20 cellular contexts compared by ENCODE assay signal in genomic region chr10:21499580-21499909, GRCh38. TPM values are rescaled to one million over a fixed set of nuclear protein-coding genes. Genes with fewer than 3 reads are reported as not detected.
A peak's percentile ranks its signal among the peaks of the same experiment; 100 is the strongest.
DNase-seq lines count a peak whose midpoint lies in the region; ATAC-seq, FAIRE-seq and TF ChIP-seq lines count a peak whose summit lies in the region.
"Had no signal": no experiment of that assay in that cellular context is flagged by ENCODE, and none has a peak within 500 bp of the region (broad histone marks: within the 10 kb centered on the region; RNA-seq: fewer than 3 reads in every experiment).

No MANE protein-coding gene starts in this region.

- H3K9me2 ChIP-seq in GM23338 (ENCODE audit: insufficient read depth), result no peaks in the 10 kb centered on the region

- peak overlapping the region; percentile 78 for H3K4me2 ChIP-seq in GM23338
- H3K4me2 ChIP-seq in astrocyte (ENCODE audit: low read length), result peak overlapping the region; percentile 73
- H3K4me2 ChIP-seq: BLaER1 had no signal

- H3K36me3 Mint-ChIP-seq in GM23338 (ENCODE audit: low read depth) (no peaks in the 10 kb centered on the region; the same call in 2 of the 3 replicates), astrocyte (ENCODE audit: low read depth, unreplicated experiment) (no peaks in the 10 kb centered on the region), progenitor cell of endocrine pancreas (ENCODE audit: insufficient read depth) (no peaks in the 10 kb centered on the region)
- peaks cover 12% of the 10 kb centered on the region for H3K36me3 Mint-ChIP-seq in activated T-helper 17 cell treated with anti-CD3 and anti-CD28 coated beads, Interleukin-2, amount 50 U/mL, for 72 hours (ENCODE audit: low read depth)

- peaks cover 14% of the 10 kb centered on the region; the same call in 1 of the 2 replicates for H3F3A ChIP-seq in GM23338 (replicated peaks; ENCODE audit: low read depth)

- peaks cover 78% of the 10 kb centered on the region for H3K27me3 ChIP-seq in GM23338 (ENCODE audit: insufficient read depth)
- H3K27me3 ChIP-seq in astrocyte (ENCODE audit: insufficient read depth, low read length), result peaks cover 3% of the 10 kb centered on the region

- no peak overlapping the region for H3K27ac Mint-ChIP-seq in GM23338
- H3K27ac Mint-ChIP-seq in astrocyte (ENCODE audit: unreplicated experiment), result peak overlapping the region; percentile 50
- H3K27ac Mint-ChIP-seq in progenitor cell of endocrine pancreas, result peak overlapping the region; percentile 57
- H3K27ac Mint-ChIP-seq in activated T-helper 17 cell treated with anti-CD3 and anti-CD28 coated beads, Interleukin-2, amount 50 U/mL, for 72 hours, result no peak overlapping the region
- H3K27ac Mint-ChIP-seq: natural killer cell treated with Interleukin-12 subunit alpha and Interleukin-12 subunit beta and Interleukin-15 and Interleukin-18, amount 100 ng/mL, for 72 hours had no signal

- DNase-seq in GM23338 (ENCODE audit: low spot score) (peak; percentile 60), astrocyte (ENCODE audit: low read depth) (no peak), iPS-NIHi7 (ENCODE audit: extremely low spot score) (peak; percentile 39), progenitor cell of endocrine pancreas (ENCODE audit: low spot score, unreplicated experiment) (no peak), pons (ENCODE audit: low spot score) (no peak)
- DNase-seq: activated naive CD4-positive, alpha-beta T cell treated with Interleukin-2 at 50 U/mL for 16 hours; DMS153; effector memory CD4-positive, alpha-beta T cell; GM23248; NCI-H2081 treated with DMSO at 0.1 percent for 48 hours; NCI-H526 treated with DMSO at 0.1 percent for 48 hours; stimulated activated naive CD4-positive, alpha-beta T cell treated with Interleukin-2 at 50 U/mL for 16 hours; WERI-Rb-1 had no signal

- no peak for FAIRE-seq in astrocyte (lab: Jason Lieb, UNC)
- FAIRE-seq: HTR-8/SVneo, keratinocyte had no signal

- H3K27me3 Mint-ChIP-seq in GM23338 (ENCODE audit: insufficient read depth, low read depth, poor library complexity), result peaks cover 45% of the 10 kb centered on the region
- H3K27me3 Mint-ChIP-seq in astrocyte (ENCODE audit: low read depth, unreplicated experiment), result peaks cover 5% of the 10 kb centered on the region
- peaks cover 13% of the 10 kb centered on the region for H3K27me3 Mint-ChIP-seq in progenitor cell of endocrine pancreas
- H3K27me3 Mint-ChIP-seq in activated T-helper 17 cell treated with anti-CD3 and anti-CD28 coated beads, Interleukin-2, amount 50 U/mL, for 72 hours, result peaks cover 31% of the 10 kb centered on the region

- H2AFZ ChIP-seq in GM23338, result peak overlapping the region; percentile 83
- peak overlapping the region; percentile 67 for H2AFZ ChIP-seq in astrocyte (ENCODE audit: low read depth, low read length)
- H2AFZ ChIP-seq: GM23248 had no signal

- no peak overlapping the region for H3K27ac ChIP-seq in GM23338 (ENCODE audit: low read depth)
- no peak overlapping the region for H3K27ac ChIP-seq in astrocyte (ENCODE audit: low read depth, low read length)
- H3K27ac ChIP-seq: BLaER1, GM23248, WERI-Rb-1 had no signal

- H3K36me3 ChIP-seq in GM23338 (ENCODE audit: insufficient read depth) (no peaks in the 10 kb centered on the region), astrocyte (ENCODE audit: insufficient read depth, low read length) (no peaks in the 10 kb centered on the region)
- H3K36me3 ChIP-seq: BLaER1, WERI-Rb-1 had no signal

- H3K79me2 ChIP-seq in GM23338 (replicated peaks; ENCODE audit: insufficient read depth) (peaks cover 4% of the 10 kb centered on the region; the same call in 1 of the 2 replicates), astrocyte (ENCODE audit: insufficient read depth, low read length) (no peaks in the 10 kb centered on the region)

- no peaks in the 10 kb centered on the region for H3K9me3 ChIP-seq in astrocyte (ENCODE audit: insufficient read depth, low read depth, low read length)

- peak overlapping the region; percentile 63 for H3K4me3 Mint-ChIP-seq in GM23338
- H3K4me3 Mint-ChIP-seq in astrocyte (ENCODE audit: unreplicated experiment), result peak overlapping the region; percentile 73
- peak overlapping the region; percentile 64 for H3K4me3 Mint-ChIP-seq in progenitor cell of endocrine pancreas (ENCODE audit: low read depth)
- no peak overlapping the region for H3K4me3 Mint-ChIP-seq in activated T-helper 17 cell treated with anti-CD3 and anti-CD28 coated beads, Interleukin-2, amount 50 U/mL, for 72 hours
- H3K4me3 Mint-ChIP-seq: natural killer cell treated with Interleukin-12 subunit alpha and Interleukin-12 subunit beta and Interleukin-15 and Interleukin-18, amount 100 ng/mL, for 72 hours had no signal

- H3K4me3 ChIP-seq in GM23338, result peak overlapping the region; percentile 76
- no peak overlapping the region for H3K4me3 ChIP-seq in astrocyte (ENCODE audit: insufficient read depth, low read depth, low read length)
- H3K4me3 ChIP-seq: BLaER1, GM23248 had no signal

- ATAC-seq in GM23338 (no peak), GM18517 (IDR thresholded peaks at IDR 0.05; ENCODE audit: unreplicated experiment) (no peak), GM21390 (IDR thresholded peaks at IDR 0.05; ENCODE audit: unreplicated experiment) (no peak)
- ATAC-seq in activated T-helper 17 cell treated with anti-CD3 and anti-CD28 coated beads, Interleukin-2, amount 50 U/mL, for 72 hours (replicated peaks), result no peak
- ATAC-seq: natural killer cell treated with Interleukin-12 subunit alpha and Interleukin-12 subunit beta and Interleukin-15 and Interleukin-18, amount 100 ng/mL, for 72 hours had no signal

- H3K4me1 Mint-ChIP-seq in GM23338 (peaks cover 65% of the 10 kb centered on the region), astrocyte (ENCODE audit: low read depth, unreplicated experiment) (peaks cover 31% of the 10 kb centered on the region), progenitor cell of endocrine pancreas (ENCODE audit: low read depth) (peaks cover 34% of the 10 kb centered on the region)
- H3K4me1 Mint-ChIP-seq in activated T-helper 17 cell treated with anti-CD3 and anti-CD28 coated beads, Interleukin-2, amount 50 U/mL, for 72 hours, result peaks cover 9% of the 10 kb centered on the region

- TF ChIP-seq CTCF in GM23338 (conservative IDR thresholded peaks at IDR 0.05; ENCODE audit: low read depth in 2 of 2) (no peak), astrocyte (IDR thresholded peaks at IDR 0.05; ENCODE audit: insufficient read depth, low read depth, low read length) (no peak), progenitor cell of endocrine pancreas (IDR thresholded peaks at IDR 0.05; ENCODE audit: unreplicated experiment) (no peak)

- H3K4me1 ChIP-seq in GM23338 (ENCODE audit: insufficient read depth) (peaks cover 61% of the 10 kb centered on the region), astrocyte (ENCODE audit: insufficient read depth, low read length) (peaks cover 3% of the 10 kb centered on the region)

- H3K9me3 Mint-ChIP-seq in GM23338 (no peaks in the 10 kb centered on the region), astrocyte (ENCODE audit: unreplicated experiment) (no peaks in the 10 kb centered on the region), progenitor cell of endocrine pancreas (ENCODE audit: low read depth) (no peaks in the 10 kb centered on the region)
- no peaks in the 10 kb centered on the region for H3K9me3 Mint-ChIP-seq in activated T-helper 17 cell treated with anti-CD3 and anti-CD28 coated beads, Interleukin-2, amount 50 U/mL, for 72 hours
- H3K9me3 Mint-ChIP-seq: natural killer cell treated with Interleukin-12 subunit alpha and Interleukin-12 subunit beta and Interleukin-15 and Interleukin-18, amount 100 ng/mL, for 72 hours had no signal

- H3K9ac ChIP-seq in astrocyte (ENCODE audit: low read length), result no peak overlapping the region
- H3K9ac ChIP-seq: BLaER1, GM23248 had no signal

- H4K20me1 ChIP-seq in GM23338 (replicated peaks; ENCODE audit: insufficient read depth) (no peaks in the 10 kb centered on the region), astrocyte (ENCODE audit: insufficient read depth, low read length) (no peaks in the 10 kb centered on the region)

TF ChIP-seq in GM23338, 12 proteins besides CTCF, POLR2A, EP300 and RAD21 (continues in another document):
- TF ChIP-seq EZH2 (IDR thresholded peaks at IDR 0.05; ENCODE audit: low read depth, unreplicated experiment), result peak; percentile 24
- TF ChIP-seq REST (IDR thresholded peaks at IDR 0.05; ENCODE audit: unreplicated experiment), result no peak
- TF ChIP-seq POLR2AphosphoS5 (IDR thresholded peaks at IDR 0.05; ENCODE audit: low read depth), result no peak
- TF ChIP-seq ZNF114 (CRISPR knock-in tag; IDR thresholded peaks at IDR 0.05), result no peak

RNA-seq across cellular contexts. Expression of gene SKIDA1, which starts 25.9 kb away (rescaled TPM):
- 2.3 and 3.5 TPM in 2 replicates for total RNA-seq in GM23338 (2014; rRNA removed; shearing (Covaris generic))
- 0.94 and 1.5 TPM in 2 replicates for polyA plus RNA-seq in GM23338 (2016; fragmentation: Nextera tagmentation; extraction: Ambion mirVana)
- 5.9 and 7.8 TPM in 2 replicates for total RNA-seq in astrocyte
- 13.6 and 15.3 TPM in 2 replicates for total RNA-seq in progenitor cell of endocrine pancreas
- total RNA-seq in activated T-helper 17 cell treated with anti-CD3 and anti-CD28 coated beads, Interleukin-2, amount 50 U/mL, for 72 hours, result under 1 TPM; 0.06 to 0.95 TPM
- total RNA-seq: GM23248; natural killer cell treated with Interleukin-12 subunit alpha and Interleukin-12 subunit beta and Interleukin-15 and Interleukin-18, amount 100 ng/mL, for 72 hours had no signal

RNA-seq across cellular contexts. Expression of gene MLLT10, which starts 34.5 kb away (rescaled TPM):
- total RNA-seq in GM23338 (2014; rRNA removed; shearing (Covaris generic)), result 54.1 and 55.4 TPM in 2 replicates
- polyA plus RNA-seq in GM23338 (2016; fragmentation: Nextera tagmentation; extraction: Ambion mirVana), result 26.1 and 28.8 TPM in 2 replicates
- total RNA-seq in astrocyte (33.7 and 46.9 TPM in 2 replicates), progenitor cell of endocrine pancreas (55.7 and 65.6 TPM in 2 replicates)
- total RNA-seq in activated T-helper 17 cell treated with anti-CD3 and anti-CD28 coated beads, Interleukin-2, amount 50 U/mL, for 72 hours, result 10 to 100 TPM; 45.2 to 50.1 TPM

Comparison
In these comparisons a context has a peak if more than half of its experiments do, and no peak if none do; other contexts are left out.
1. DNase-seq: peak in GM23338 (single experiment) and iPS-NIHi7 (single experiment); none in astrocyte (single experiment), progenitor cell of endocrine pancreas (single experiment) and pons (single experiment).
2. H3K27ac Mint-ChIP-seq: peak in astrocyte (single experiment) and progenitor cell of endocrine pancreas (single experiment); none in GM23338 (single experiment) and activated T-helper 17 cell treated with anti-CD3 and anti-CD28 coated beads, Interleukin-2, amount 50 U/mL, for 72 hours (single experiment).